28 cellular contexts compared by ENCODE assay signal in the genomic region with DNA sequence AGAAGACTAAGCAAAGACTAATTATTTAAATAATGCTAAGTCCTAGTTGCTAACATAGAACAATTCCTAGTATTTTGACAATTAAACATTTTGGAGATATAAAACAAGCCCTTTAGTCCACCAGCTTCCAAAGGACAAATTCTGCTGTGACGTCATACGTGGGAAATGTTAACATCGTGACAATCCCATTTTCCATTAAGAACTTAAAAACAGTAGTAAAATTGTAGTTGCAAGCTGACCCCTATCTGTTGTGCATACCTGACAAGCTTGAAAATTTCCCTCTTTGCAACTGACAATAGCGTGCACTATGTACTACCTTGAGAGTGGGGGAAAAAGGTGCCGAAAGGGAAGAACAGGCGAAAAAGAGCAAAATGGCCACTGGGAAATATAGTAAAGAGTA.
"Had no signal": no experiment of that assay in that cellular context is flagged by ENCODE, and none has a peak within 500 bp of the region (broad histone marks: within the 10 kb centered on the region; RNA-seq: fewer than 3 reads in every experiment).

No MANE protein-coding gene starts in this region.

- H3K27ac ChIP-seq: stomach, suprapubic skin, testis, thoracic aorta, thyroid gland, tibial artery, tibial nerve, transverse colon, upper lobe of left lung, upper lobe of right lung, uterus, vagina had no signal

- H3K9me3 ChIP-seq: stomach, suprapubic skin, testis, thoracic aorta, thyroid gland, tibial artery, tibial nerve, transverse colon, upper lobe of left lung, upper lobe of right lung, uterus, vagina had no signal

- H3K27me3 Mint-ChIP-seq: stimulated activated memory B cell treated with anti-CD40 and anti-IgM and Interleukin-4, amounts not matched to agents 10 μg/mL and 1 μg/mL and 100 μg/mL, for 72 hours; stimulated activated naive B cell treated with anti-CD40 and anti-IgM and Interleukin-4, amounts not matched to agents 10 μg/mL and 1 μg/mL and 100 μg/mL, for 72 hours; stimulated activated naive CD8-positive, alpha-beta T cell treated with anti-CD3 and anti-CD28 coated beads, Interleukin-15, amount 100 ng/mL, for 72 hours; type B pancreatic cell had no signal

- H3K9me3 Mint-ChIP-seq: stimulated activated memory B cell treated with anti-CD40 and anti-IgM and Interleukin-4, amounts not matched to agents 10 μg/mL and 1 μg/mL and 100 μg/mL, for 72 hours; stimulated activated naive B cell treated with anti-CD40 and anti-IgM and Interleukin-4, amounts not matched to agents 10 μg/mL and 1 μg/mL and 100 μg/mL, for 72 hours; stimulated activated naive CD8-positive, alpha-beta T cell treated with anti-CD3 and anti-CD28 coated beads, Interleukin-15, amount 100 ng/mL, for 72 hours; stimulated activated naive CD8-positive, alpha-beta T cell treated with anti-CD3 and anti-CD28 coated beads, Interleukin-15, Interleukin-2, amounts not matched to agents 100 ng/mL and 50 ng/mL, for 24 hours; type B pancreatic cell had no signal

- H3K27me3 ChIP-seq: stomach, suprapubic skin, testis, thyroid gland, tibial artery, tibial nerve, transverse colon, upper lobe of left lung, upper lobe of right lung, uterus, vagina had no signal

- DNase-seq: stimulated activated CD4-positive, alpha-beta T cell treated with anti-CD3 and anti-CD28 coated beads, Interleukin-2, amount 100 ng/mL, for 48 hours; stimulated activated CD4-positive, alpha-beta T cell treated with anti-CD3 and anti-CD28 coated beads, Interleukin-4, amount 100 ng/mL, for 1 hour; stimulated activated CD4-positive, alpha-beta T cell treated with anti-CD3 and anti-CD28 coated beads, Interleukin-4, amount 100 ng/mL, for 24 hours; stimulated activated CD4-positive, alpha-beta T cell treated with anti-CD3 and anti-CD28 coated beads, Interleukin-4, amount 100 ng/mL, for 4 hours; stimulated activated CD8-positive, alpha-beta memory T cell treated with anti-CD3 and anti-CD28 coated beads, Interleukin-4, amount 100 ng/mL, for 48 hours; stimulated activated naive B cell treated with anti-CD40 and anti-IgM and Interleukin-4, amounts not matched to agents 10 μg/mL and 1 μg/mL and 100 μg/mL, for 72 hours; stimulated activated naive CD4-positive, alpha-beta T cell; stimulated activated naive CD4-positive, alpha-beta T cell treated with Interleukin-2 at 50 U/mL for 16 hours; stimulated activated naive CD8-positive, alpha-beta T cell treated with anti-CD3 and anti-CD28 coated beads, Interleukin-15, amount 100 ng/mL, for 72 hours; stimulated activated naive CD8-positive, alpha-beta T cell treated with anti-CD3 and anti-CD28 coated beads, Interleukin-15, Interleukin-2, amounts not matched to agents 100 U/mL and 50 U/mL, for 24 hours; stomach; substantia nigra; testis; thyroid gland; tibial artery; transverse colon; upper lobe of left lung; upper lobe of right lung; uterus had no signal

- H3K27ac Mint-ChIP-seq: stimulated activated effector memory CD8-positive, alpha-beta T cell treated with anti-CD3 and anti-CD28 coated beads, Interleukin-12 subunit alpha, Interleukin-12 subunit beta, amount 100 ng/mL, for 72 hours; stimulated activated memory B cell treated with anti-CD40 and anti-IgM and Interleukin-4, amounts not matched to agents 10 μg/mL and 1 μg/mL and 100 μg/mL, for 72 hours; stimulated activated naive B cell treated with anti-CD40 and anti-IgM and Interleukin-4, amounts not matched to agents 10 μg/mL and 1 μg/mL and 100 μg/mL, for 72 hours; stimulated activated naive CD8-positive, alpha-beta T cell treated with anti-CD3 and anti-CD28 coated beads, Interleukin-15, amount 100 ng/mL, for 72 hours; stimulated activated naive CD8-positive, alpha-beta T cell treated with anti-CD3 and anti-CD28 coated beads, Interleukin-15, Interleukin-2, amounts not matched to agents 100 ng/mL and 50 ng/mL, for 24 hours; type B pancreatic cell had no signal

- H3K36me3 ChIP-seq: stomach, suprapubic skin, thoracic aorta, thyroid gland, tibial artery, tibial nerve, transverse colon, upper lobe of left lung, upper lobe of right lung, uterus, vagina had no signal

- H3K4me1 ChIP-seq: suprapubic skin, testis, thyroid gland, uterus had no signal

- H3K4me1 Mint-ChIP-seq: stimulated activated effector memory CD8-positive, alpha-beta T cell treated with anti-CD3 and anti-CD28 coated beads, Interleukin-12 subunit alpha, Interleukin-12 subunit beta, amount 100 ng/mL, for 72 hours; stimulated activated memory B cell treated with anti-CD40 and anti-IgM and Interleukin-4, amounts not matched to agents 10 μg/mL and 1 μg/mL and 100 μg/mL, for 72 hours; stimulated activated naive B cell treated with anti-CD40 and anti-IgM and Interleukin-4, amounts not matched to agents 10 μg/mL and 1 μg/mL and 100 μg/mL, for 72 hours; stimulated activated naive CD8-positive, alpha-beta T cell treated with anti-CD3 and anti-CD28 coated beads, Interleukin-15, amount 100 ng/mL, for 72 hours had no signal

- H3K4me3 Mint-ChIP-seq: stimulated activated effector memory CD8-positive, alpha-beta T cell treated with anti-CD3 and anti-CD28 coated beads, Interleukin-12 subunit alpha, Interleukin-12 subunit beta, amount 100 ng/mL, for 72 hours; stimulated activated memory B cell treated with anti-CD40 and anti-IgM and Interleukin-4, amounts not matched to agents 10 μg/mL and 1 μg/mL and 100 μg/mL, for 72 hours; stimulated activated naive B cell treated with anti-CD40 and anti-IgM and Interleukin-4, amounts not matched to agents 10 μg/mL and 1 μg/mL and 100 μg/mL, for 72 hours; stimulated activated naive CD8-positive, alpha-beta T cell treated with anti-CD3 and anti-CD28 coated beads, Interleukin-15, amount 100 ng/mL, for 72 hours; stimulated activated naive CD8-positive, alpha-beta T cell treated with anti-CD3 and anti-CD28 coated beads, Interleukin-15, Interleukin-2, amounts not matched to agents 100 ng/mL and 50 ng/mL, for 24 hours; type B pancreatic cell had no signal

- H3K4me3 ChIP-seq: stomach, suprapubic skin, testis, thoracic aorta, thyroid gland, tibial artery, tibial nerve, transverse colon, upper lobe of left lung, upper lobe of right lung, uterus, vagina had no signal

- FAIRE-seq: urothelium cell line had no signal

- ATAC-seq: stimulated activated effector memory CD8-positive, alpha-beta T cell treated with anti-CD3 and anti-CD28 coated beads, Interleukin-12 subunit alpha, Interleukin-12 subunit beta, amount 100 ng/mL, for 72 hours; stimulated activated naive B cell treated with anti-CD40 and anti-IgM and Interleukin-4, amounts not matched to agents 10 μg/mL and 1 μg/mL and 100 μg/mL, for 72 hours; stimulated activated naive CD8-positive, alpha-beta T cell treated with anti-CD3 and anti-CD28 coated beads, Interleukin-15, amount 100 ng/mL, for 72 hours; stimulated activated naive CD8-positive, alpha-beta T cell treated with anti-CD3 and anti-CD28 coated beads, Interleukin-15, Interleukin-2, amounts not matched to agents 100 U/mL and 50 U/mL, for 24 hours; upper lobe of right lung had no signal

- H3K36me3 Mint-ChIP-seq: stimulated activated effector memory CD8-positive, alpha-beta T cell treated with anti-CD3 and anti-CD28 coated beads, Interleukin-12 subunit alpha, Interleukin-12 subunit beta, amount 100 ng/mL, for 72 hours; stimulated activated memory B cell treated with anti-CD40 and anti-IgM and Interleukin-4, amounts not matched to agents 10 μg/mL and 1 μg/mL and 100 μg/mL, for 72 hours; stimulated activated naive B cell treated with anti-CD40 and anti-IgM and Interleukin-4, amounts not matched to agents 10 μg/mL and 1 μg/mL and 100 μg/mL, for 72 hours had no signal
